ENCODE assay signal across 13 cellular contexts in the genomic region with DNA sequence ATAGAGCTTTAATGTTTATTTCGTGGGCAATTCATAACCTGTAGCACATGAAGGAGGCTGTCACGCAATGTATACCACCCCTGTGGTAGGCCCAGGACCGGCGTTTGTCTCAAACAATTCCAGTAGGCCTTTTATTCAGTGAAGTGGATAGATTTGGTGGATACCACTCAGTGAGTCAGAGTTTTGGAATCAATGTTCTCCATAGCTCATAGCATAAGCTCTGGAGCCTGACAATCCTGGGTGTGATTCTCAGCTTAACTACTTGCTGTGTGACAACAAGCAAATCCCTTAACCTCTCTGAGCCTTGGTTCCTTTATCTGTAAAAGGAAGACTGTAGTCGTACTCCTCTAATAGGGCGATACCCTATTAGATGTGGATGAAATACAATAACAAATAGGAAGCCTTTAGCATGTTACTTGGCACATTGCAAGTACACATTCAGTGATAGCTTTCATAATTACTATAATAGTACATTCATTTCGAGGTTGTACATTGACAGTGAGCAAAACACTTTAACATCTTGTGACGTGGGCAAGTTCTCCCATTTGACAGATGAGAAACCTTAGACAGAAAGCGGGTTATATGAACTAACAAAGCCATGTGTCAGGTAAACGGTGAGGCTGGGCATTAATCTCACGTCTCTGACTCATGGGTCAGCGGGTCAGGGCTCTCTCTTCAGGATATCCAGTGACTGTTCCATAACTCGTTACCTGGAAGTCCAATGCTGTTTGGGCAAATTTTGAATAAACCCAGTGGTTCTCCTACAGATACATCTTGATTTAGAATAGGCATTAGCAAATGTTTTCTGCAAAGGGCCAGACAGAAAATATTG.
DNase-seq lines count a peak whose midpoint lies in the region; ATAC-seq and TF ChIP-seq lines count a peak whose summit lies in the region.
"Had no signal": no experiment of that assay in that cellular context is flagged by ENCODE, and none has a peak within 500 bp of the region (broad histone marks: within the 10 kb centered on the region; RNA-seq: fewer than 3 reads in every experiment).

No MANE protein-coding gene starts in this region.

- no peak overlapping the region for H3K4me3 ChIP-seq in adipocyte (ENCODE audit: low read length)
- H3K4me3 ChIP-seq: BLaER1 treated with 17β-estradiol and CSF1 and Interleukin-3, amounts not matched to agents 10 nM and 100 nM had no signal

- H3K36me3 ChIP-seq in adipocyte (ENCODE audit: control insufficient read depth, insufficient read depth, low read length, severe bottlenecking) = peaks cover 11% of the 10 kb centered on the region
- H3K36me3 ChIP-seq: BLaER1 treated with 17β-estradiol and CSF1 and Interleukin-3, amounts not matched to agents 10 nM and 100 nM had no signal

- peaks cover 52% of the 10 kb centered on the region for H3K4me1 ChIP-seq in adipocyte (ENCODE audit: control insufficient read depth, insufficient read depth, low read length)
- peaks cover 17% of the 10 kb centered on the region for H3K4me1 ChIP-seq in foreskin keratinocyte

- in situ Hi-C loops in ACHN (cut with HindIII; ENCODE audit: low pct_ligation_motif_present, low pct_unique_long_range_greater_than_20kb, low sequenced_read_pairs) = no loop called here

- H3K9me3 ChIP-seq in adipocyte (ENCODE audit: control insufficient read depth, low read length) = no peaks in the 10 kb centered on the region
- H3K9me3 ChIP-seq: BLaER1 treated with 17β-estradiol and CSF1 and Interleukin-3, amounts not matched to agents 10 nM and 100 nM had no signal

- H3K4me1 Mint-ChIP-seq in HFFc6 (ENCODE audit: low read depth) = peaks cover 83% of the 10 kb centered on the region
- H3K4me1 Mint-ChIP-seq in effector memory CD8-positive, alpha-beta T cell (ENCODE audit: low read depth in 2 of 2) = peaks cover 0 to 4% of the 10 kb centered on the region in 2 donors

- TF ChIP-seq CTCF in HFFc6 (IDR thresholded peaks at IDR 0.05) (no peak), foreskin keratinocyte (conservative IDR thresholded peaks at IDR 0.05) (no peak)

- H3K27me3 ChIP-seq in adipocyte (replicated peaks; ENCODE audit: control insufficient read depth, insufficient read depth, low read length) (no peaks in the 10 kb centered on the region), foreskin keratinocyte (no peaks in the 10 kb centered on the region)
- H3K27me3 ChIP-seq: BLaER1 treated with 17β-estradiol and CSF1 and Interleukin-3, amounts not matched to agents 10 nM and 100 nM had no signal

- peaks cover 36% of the 10 kb centered on the region for H3K36me3 Mint-ChIP-seq in HFFc6 (ENCODE audit: low read depth)
- no peaks in the 10 kb centered on the region for H3K36me3 Mint-ChIP-seq in effector memory CD8-positive, alpha-beta T cell (ENCODE audit: insufficient read depth)

- no peaks in the 10 kb centered on the region for H3K27me3 Mint-ChIP-seq in HFFc6 (ENCODE audit: insufficient read depth)
- H3K27me3 Mint-ChIP-seq in effector memory CD8-positive, alpha-beta T cell = no peaks in the 10 kb centered on the region

- no peaks in the 10 kb centered on the region for H3K9me3 Mint-ChIP-seq in HFFc6
- H3K9me3 Mint-ChIP-seq in effector memory CD8-positive, alpha-beta T cell = no peaks in the 10 kb centered on the region
- H3K9me3 Mint-ChIP-seq: neural crest cell had no signal

- no peak overlapping the region for H3K27ac ChIP-seq in foreskin keratinocyte
- H3K27ac ChIP-seq: BLaER1 treated with 17β-estradiol and CSF1 and Interleukin-3, amounts not matched to agents 10 nM and 100 nM; HL-60 had no signal

- H3K4me3 Mint-ChIP-seq in HFFc6 = peak overlapping the region; percentile 55; the same call in 1 of the 2 replicates
- no peak overlapping the region for H3K4me3 Mint-ChIP-seq in effector memory CD8-positive, alpha-beta T cell
- H3K4me3 Mint-ChIP-seq: neural crest cell had no signal

- ATAC-seq in foreskin keratinocyte = peak; percentile 79
- no peak for ATAC-seq in effector memory CD8-positive, alpha-beta T cell (replicated peaks)

- TF ChIP-seq POLR2A in erythroblast (IDR thresholded peaks at IDR 0.05; ENCODE audit: low read length) = no peak

- peak overlapping the region; percentile 75 for H3K27ac Mint-ChIP-seq in HFFc6
- H3K27ac Mint-ChIP-seq in effector memory CD8-positive, alpha-beta T cell = no peak overlapping the region

- peak; percentile 93 for DNase-seq in ACHN
- peak; percentile 66 for DNase-seq in HFFc6
- peak; percentile 55 for DNase-seq in adipocyte (ENCODE audit: low read depth)
- DNase-seq in foreskin keratinocyte = peak; percentile 40 to 73
- no peak for DNase-seq in Kasumi-1 (lab: John Stamatoyannopoulos, UW)
- no peak for DNase-seq in erythroblast (lab: John Stamatoyannopoulos, UW)
- DNase-seq in effector memory CD8-positive, alpha-beta T cell = no peak
- no peak for DNase-seq in SHP77 (lab: John Stamatoyannopoulos, UW)
- DNase-seq: NCI-H1105 treated with DMSO at 0.1 percent for 48 hours, NCI-H82 had no signal

- H3K9ac ChIP-seq in adipocyte (ENCODE audit: low read length) = no peak overlapping the region
- H3K9ac ChIP-seq: BLaER1 treated with 17β-estradiol and CSF1 and Interleukin-3, amounts not matched to agents 10 nM and 100 nM had no signal

Comparison
In these comparisons a context has a peak if more than half of its experiments do, and no peak if none do; other contexts are left out.
1. DNase-seq: peak in ACHN (single experiment), HFFc6 (single experiment), adipocyte (single experiment) and foreskin keratinocyte (2 of 2); none in Kasumi-1 (0 of 2), erythroblast (0 of 2), effector memory CD8-positive, alpha-beta T cell (0 of 3) and SHP77 (0 of 2).